Comparison of ENCODE assay signal across 15 cellular contexts in genomic region chr3:185724761-185725160, GRCh38.
DNase-seq lines count a peak whose midpoint lies in the region; ATAC-seq, FAIRE-seq and TF ChIP-seq lines count a peak whose summit lies in the region.
"Had no signal": no experiment of that assay in that cellular context is flagged by ENCODE, and none has a peak within 500 bp of the region (broad histone marks: within the 10 kb centered on the region; RNA-seq: fewer than 3 reads in every experiment).

No MANE protein-coding gene starts in this region.

- no peak overlapping the region for H3K4me3 Mint-ChIP-seq in nephron
- H3K4me3 Mint-ChIP-seq: activated CD8-positive, alpha-beta T cell treated with anti-CD3 and anti-CD28 coated beads for 36 hours; B cell had no signal

- no peak overlapping the region for H3K27ac ChIP-seq in H1 (ENCODE audit: low read depth, low read length)
- no peak overlapping the region for H3K27ac ChIP-seq in sigmoid colon
- H3K27ac ChIP-seq: adrenal gland, coronary artery had no signal

- TF ChIP-seq CTCF in H1 (IDR thresholded peaks at IDR 0.05; ENCODE audit: control extremely low read depth in 1 of 3, insufficient read depth in 1 of 3, low read depth in 1 of 3, low read length in 3 of 3) (no peak), nephron (IDR thresholded peaks at IDR 0.05; ENCODE audit: unreplicated experiment in 3 of 3) (no peak), sigmoid colon (IDR thresholded peaks at IDR 0.05) (no peak)

- CTCF ChIA-PET in H1 (lab: Charles Lee; ENCODE audit: partially characterized antibody) = interaction anchor here (0.6 to 3.2 kb wide), 6 partner anchors 9 to 132 kb away, joined by 3 to 15 read pairs (median 6); no protein-coding TSS in a partner anchor

- TF ChIP-seq POLR2A in H1 (IDR thresholded peaks at IDR 0.05; ENCODE audit: control extremely low read depth in 1 of 2, low read depth in 2 of 2, low read length in 2 of 2) (no peak), sigmoid colon (IDR thresholded peaks at IDR 0.05) (no peak)

- H3K9ac ChIP-seq in H1 (replicated peaks in 1 of 4; ENCODE audit: extremely low read depth in 1 of 4, low read depth in 3 of 4, low read length in 3 of 4) = no peak overlapping the region

- no peaks in the 10 kb centered on the region for H3K27me3 Mint-ChIP-seq in nephron (ENCODE audit: low read depth)

- POLR2A ChIA-PET in H1 (lab: Charles Lee; ENCODE audit: partially characterized antibody) = interaction anchor here (1.0 to 1.1 kb wide), 4 partner anchors 13 to 80 kb away, joined by 3 to 4 read pairs (median 3); no protein-coding TSS in a partner anchor

- no peak overlapping the region for H3K18ac ChIP-seq in H1 (ENCODE audit: extremely low read depth, low read length)

- H3K27ac Mint-ChIP-seq in nephron = peak overlapping the region in 2 of 3 experiments; percentile 29 to 66
- H3K27ac Mint-ChIP-seq: activated CD8-positive, alpha-beta T cell treated with anti-CD3 and anti-CD28 coated beads for 36 hours; B cell had no signal

- peaks cover 41% of the 10 kb centered on the region for H3K4me1 Mint-ChIP-seq in nephron
- H3K4me1 Mint-ChIP-seq: B cell had no signal

- H2BK15ac ChIP-seq in H1 (ENCODE audit: low read length) = no peak overlapping the region

- no peak overlapping the region for H2AK5ac ChIP-seq in H1 (ENCODE audit: low read depth, low read length)

- H2BK12ac ChIP-seq in H1 (ENCODE audit: low read depth, low read length) = no peak overlapping the region

- H2AFZ ChIP-seq in H1 (ENCODE audit: low read length) = no peak overlapping the region

- H4K8ac ChIP-seq in H1 (ENCODE audit: extremely low read depth, insufficient read depth, low read length) = no peak overlapping the region

- no peak overlapping the region for H4K5ac ChIP-seq in H1 (ENCODE audit: insufficient read length, low read depth, low read length)

- no peak overlapping the region for H2BK20ac ChIP-seq in H1 (ENCODE audit: low read length)

- H4K91ac ChIP-seq in H1 (replicated peaks; ENCODE audit: insufficient read length, low read length) = no peak overlapping the region

- H3K23me2 ChIP-seq in H1 (ENCODE audit: low read depth, low read length) = no peaks in the 10 kb centered on the region

- no peak overlapping the region for H2BK120ac ChIP-seq in H1 (replicated peaks; ENCODE audit: low read depth, low read length)

- DNase-seq in EL (peak; percentile 73), NCI-H446 treated with DMSO at 0.1 percent for 48 hours (lab: John Stamatoyannopoulos, UW) (peak; percentile 30), H1 (ENCODE audit: low read depth in 1 of 2, low spot score in 2 of 2) (no peak), HPDE6-E6E7 (ENCODE audit: extremely low spot score) (no peak), sigmoid colon (no peak)
- DNase-seq: activated CD8-positive, alpha-beta T cell treated with anti-CD3 and anti-CD28 coated beads for 36 hours; adrenal gland; DMS153; NCI-H187; NCI-H524 treated with DMSO at 0.1 percent for 48 hours had no signal

- no peak for TF ChIP-seq RAD21 in H1 (IDR thresholded peaks at IDR 0.05 in 1 of 2, conservative IDR thresholded peaks at IDR 0.05 in 1 of 2; ENCODE audit: low read depth in 2 of 2, low read length in 2 of 2)

- H3K14ac ChIP-seq in H1 (ENCODE audit: insufficient read length) = no peak overlapping the region

- H3K4me1 ChIP-seq in H1 (replicated peaks in 1 of 4; ENCODE audit: control insufficient read depth in 3 of 4, insufficient read depth in 4 of 4, low read length in 3 of 4) = peaks cover 2 to 39% (median 31%) of the 10 kb centered on the region in 4 experiments; a peak in 6 of 7 replicates
- H3K4me1 ChIP-seq in sigmoid colon = no peaks in the 10 kb centered on the region

- no peak overlapping the region for H3K4me3 ChIP-seq in H1 (ENCODE audit: extremely low read depth in 1 of 4, insufficient read depth in 2 of 4, low read depth in 3 of 4, low read length in 4 of 4)
- H3K4me3 ChIP-seq in sigmoid colon = no peak overlapping the region
- H3K4me3 ChIP-seq: adrenal gland, coronary artery had no signal

- FAIRE-seq in H1 (lab: Jason Lieb, UNC) = no peak

- ATAC-seq in HG03095 (IDR thresholded peaks at IDR 0.05; ENCODE audit: unreplicated experiment) (no peak), HG03175 (IDR thresholded peaks at IDR 0.05; ENCODE audit: unreplicated experiment) (no peak)
- ATAC-seq: activated CD8-positive, alpha-beta T cell treated with anti-CD3 and anti-CD28 coated beads for 36 hours had no signal

- H3K9me3 Mint-ChIP-seq in nephron = peaks cover 4% of the 10 kb centered on the region
- H3K9me3 Mint-ChIP-seq: activated CD8-positive, alpha-beta T cell treated with anti-CD3 and anti-CD28 coated beads for 36 hours had no signal

- H3K79me1 ChIP-seq in H1 (ENCODE audit: low read depth, low read length) = peaks cover 17% of the 10 kb centered on the region

- H3K79me2 ChIP-seq in H1 (ENCODE audit: control insufficient read depth in 1 of 2, insufficient read depth in 2 of 2, low read length in 2 of 2) = peaks cover 0 to 95% of the 10 kb centered on the region in 2 experiments; a peak in 3 of 4 replicates

- H4K20me1 ChIP-seq in H1 (replicated peaks in 1 of 2; ENCODE audit: control insufficient read depth in 1 of 2, insufficient read depth in 2 of 2, low read length in 2 of 2) = peaks cover 7 to 37% of the 10 kb centered on the region in 2 experiments

- no peak for TF ChIP-seq EP300 in H1 (IDR thresholded peaks at IDR 0.05; ENCODE audit: borderline replicate concordance in 1 of 2, low read depth in 2 of 2, low read length in 2 of 2)
- TF ChIP-seq EP300 in sigmoid colon (IDR thresholded peaks at IDR 0.05) = no peak

- H3K4me2 ChIP-seq in H1 (ENCODE audit: insufficient read depth in 1 of 2, low read depth in 2 of 2, low read length in 2 of 2) = peak overlapping the region; percentile 2 to 41; a peak in 1 of 4 replicates

- no peak overlapping the region for H3K4ac ChIP-seq in H1 (replicated peaks; ENCODE audit: insufficient read length, low read depth, low read length)

- H3K27me3 ChIP-seq in H1 (replicated peaks in 1 of 4; ENCODE audit: control insufficient read depth in 3 of 4, extremely low read depth in 1 of 4, insufficient read depth in 3 of 4, low read length in 3 of 4) = no peaks in the 10 kb centered on the region
- no peaks in the 10 kb centered on the region for H3K27me3 ChIP-seq in sigmoid colon
- H3K27me3 ChIP-seq: adrenal gland had no signal

- peaks cover 33% of the 10 kb centered on the region for H3K36me3 Mint-ChIP-seq in nephron (ENCODE audit: low read depth)

- WGBS in H1 (ENCODE audit: extremely low coverage in 1 of 2, insufficient coverage in 1 of 2, insufficient read length in 1 of 2, insufficient replicate concordance in 2 of 2, low coverage in 1 of 2, low lambda C conversion rate in 2 of 2, missing lambda C conversion rate in 1 of 2), 2 experiments = 71% methylated on average over 3 of the region's 3 CpGs; no CpG with 5 or more reads in 1 of the 2 experiments
- WGBS in sigmoid colon, 2 donors = 90 to 96% methylated on average over 3 of the region's 3 CpGs

- no peak overlapping the region for H2BK5ac ChIP-seq in H1 (ENCODE audit: low read depth, low read length)

- H3K56ac ChIP-seq in H1 (replicated peaks; ENCODE audit: insufficient read length, low read depth, low read length) = no peak overlapping the region

- H3K23ac ChIP-seq in H1 (ENCODE audit: insufficient read length) = no peak overlapping the region

- no peaks in the 10 kb centered on the region for H3K9me3 ChIP-seq in H1 (ENCODE audit: insufficient read depth in 2 of 2, low read depth in 1 of 2, low read length in 1 of 2)
- H3K9me3 ChIP-seq in sigmoid colon = no peaks in the 10 kb centered on the region
- H3K9me3 ChIP-seq: adrenal gland had no signal

- intact Hi-C loops in sigmoid colon (cut with DNase I) = no loop called here

- no peaks in the 10 kb centered on the region for H3K36me3 ChIP-seq in H1 (ENCODE audit: control insufficient read depth in 2 of 4, insufficient read depth in 4 of 4, low read length in 3 of 4)
- H3K36me3 ChIP-seq in sigmoid colon = no peaks in the 10 kb centered on the region
- H3K36me3 ChIP-seq: adrenal gland had no signal

TF ChIP-seq in H1, 55 proteins besides CTCF, POLR2A, EP300 and RAD21:
- TF ChIP-seq SAP30 (IDR thresholded peaks at IDR 0.05; ENCODE audit: insufficient read depth, insufficient replicate concordance, low read length) = peak; percentile 65
- no peak for TF ChIP-seq RBBP5 (IDR thresholded peaks at IDR 0.05; ENCODE audit: borderline replicate concordance, low read depth, low read length)
- TF ChIP-seq, protein P1, sequence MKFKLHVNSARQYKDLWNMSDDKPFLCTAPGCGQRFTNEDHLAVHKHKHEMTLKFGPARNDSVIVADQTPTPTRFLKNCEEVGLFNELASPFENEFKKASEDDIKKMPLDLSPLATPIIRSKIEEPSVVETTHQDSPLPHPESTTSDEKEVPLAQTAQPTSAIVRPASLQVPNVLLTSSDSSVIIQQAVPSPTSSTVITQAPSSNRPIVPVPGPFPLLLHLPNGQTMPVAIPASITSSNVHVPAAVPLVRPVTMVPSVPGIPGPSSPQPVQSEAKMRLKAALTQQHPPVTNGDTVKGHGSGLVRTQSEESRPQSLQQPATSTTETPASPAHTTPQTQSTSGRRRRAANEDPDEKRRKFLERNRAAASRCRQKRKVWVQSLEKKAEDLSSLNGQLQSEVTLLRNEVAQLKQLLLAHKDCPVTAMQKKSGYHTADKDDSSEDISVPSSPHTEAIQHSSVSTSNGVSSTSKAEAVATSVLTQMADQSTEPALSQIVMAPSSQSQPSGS (IDR thresholded peaks at IDR 0.05; ENCODE audit: low read length) = no peak
- TF ChIP-seq RNF2 (IDR thresholded peaks at IDR 0.05; ENCODE audit: borderline replicate concordance, low read depth, low read length, missing control alignments, poor library complexity, severe bottlenecking) = no peak
- no peak for TF ChIP-seq KDM5A (IDR thresholded peaks at IDR 0.05; ENCODE audit: low read length)
- no peak for TF ChIP-seq KDM1A (IDR thresholded peaks at IDR 0.05; ENCODE audit: borderline replicate concordance, low read length)
- TF ChIP-seq, protein P2, sequence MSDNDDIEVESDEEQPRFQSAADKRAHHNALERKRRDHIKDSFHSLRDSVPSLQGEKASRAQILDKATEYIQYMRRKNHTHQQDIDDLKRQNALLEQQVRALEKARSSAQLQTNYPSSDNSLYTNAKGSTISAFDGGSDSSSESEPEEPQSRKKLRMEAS (IDR thresholded peaks at IDR 0.05) = peak; percentile 69
- no peak for TF ChIP-seq FOSL1 (IDR thresholded peaks at IDR 0.05; ENCODE audit: insufficient read depth, low read depth, low read length)
- TF ChIP-seq SIN3A (conservative IDR thresholded peaks at IDR 0.05 in 1 of 2, IDR thresholded peaks at IDR 0.05 in 1 of 2; ENCODE audit: low read depth in 1 of 2, low read length in 2 of 2) = peak; percentile 83 to 93; a peak in 3 of 4 replicates
- TF ChIP-seq RFX5 (IDR thresholded peaks at IDR 0.05; ENCODE audit: borderline replicate concordance, low read depth, low read length) = no peak
- TF ChIP-seq HDAC6 (IDR thresholded peaks at IDR 0.05; ENCODE audit: low read depth, low read length) = no peak
- no peak for TF ChIP-seq SUZ12 (IDR thresholded peaks at IDR 0.05; ENCODE audit: low read length)

Comparison
In these comparisons a context has a peak if more than half of its experiments do, and no peak if none do; other contexts are left out.
1. DNase-seq: peak in EL (single experiment) and NCI-H446 treated with DMSO at 0.1 percent for 48 hours (single experiment); none in H1 (0 of 2), HPDE6-E6E7 (single experiment) and sigmoid colon (single experiment).